Comparison of ENCODE assay signal across 11 cellular contexts in genomic region chr4:54998991-54999390, GRCh38.
DNase-seq lines count a peak whose midpoint lies in the region; TF ChIP-seq lines count a peak whose summit lies in the region.
"Had no signal": no experiment of that assay in that cellular context is flagged by ENCODE, and none has a peak within 500 bp of the region (broad histone marks: within the 10 kb centered on the region; RNA-seq: fewer than 3 reads in every experiment).

No MANE protein-coding gene starts in this region.

- no peak overlapping the region for H3K27ac Mint-ChIP-seq in T-helper 2 cell treated with Interferon-gamma antibody and Interleukin-4, amounts not matched to agents 5 μg/mL and 100 μg/mL, for 36 hours

- no peaks in the 10 kb centered on the region for H3K4me1 ChIP-seq in ovary (ENCODE audit: insufficient read depth)

- DNase-seq in EH (ENCODE audit: low read depth) (peak; percentile 4), foreskin fibroblast (peak; percentile 9 to 63), ovary (no peak), mucosa of gallbladder (ENCODE audit: low spot score) (no peak), KBM-7 (no peak)
- no peak for DNase-seq in T-helper 2 cell treated with Interferon-gamma antibody and Interleukin-4, amounts not matched to agents 5 μg/mL and 100 μg/mL, for 36 hours (ENCODE audit: low spot score)
- no peak for DNase-seq in stimulated activated naive CD4-positive, alpha-beta T cell treated with Interleukin-2 at 50 U/mL for 16 hours (lab: John Stamatoyannopoulos, UW)
- DNase-seq: activated T-cell treated with anti-CD3 and anti-CD28 coated beads for 4 hours, COR-L47, NCI-H1092 had no signal

- H3K4me3 Mint-ChIP-seq in T-helper 2 cell treated with Interferon-gamma antibody and Interleukin-4, amounts not matched to agents 5 μg/mL and 100 μg/mL, for 36 hours = no peak overlapping the region

- TF ChIP-seq POLR2A in ovary (IDR thresholded peaks at IDR 0.05) = no peak

- intact Hi-C loops in ovary (cut with DNase I) = loop anchor here in 1 of 4 donors (10.0 kb wide), 1 partner anchor 326 kb away; no protein-coding TSS in a partner anchor

- no peak for TF ChIP-seq EP300 in ovary (IDR thresholded peaks at IDR 0.05)

- 0 out of 2 replicates have a peak, but pooled peaks have one; percentile 8 for TF ChIP-seq CTCF in WI38 (IDR thresholded peaks at IDR 0.05; ENCODE audit: low read depth, low read length)
- peak; percentile 16 for TF ChIP-seq CTCF in foreskin fibroblast (IDR thresholded peaks at IDR 0.05; ENCODE audit: low read depth, low read length)
- peak in 2 of 3 donors; percentile 19 to 34 for TF ChIP-seq CTCF in ovary (IDR thresholded peaks at IDR 0.05)

- H3K36me3 ChIP-seq in ovary = no peaks in the 10 kb centered on the region

- H3K27me3 Mint-ChIP-seq in T-helper 2 cell treated with Interferon-gamma antibody and Interleukin-4, amounts not matched to agents 5 μg/mL and 100 μg/mL, for 36 hours (ENCODE audit: low read depth) = peaks cover 6% of the 10 kb centered on the region

- H3K9me3 Mint-ChIP-seq in T-helper 2 cell treated with Interferon-gamma antibody and Interleukin-4, amounts not matched to agents 5 μg/mL and 100 μg/mL, for 36 hours = no peaks in the 10 kb centered on the region

- in situ Hi-C loops in KBM-7 (cut with MboI; ENCODE audit: low pct_unique_long_range_greater_than_20kb, low sequenced_read_pairs) = no loop called here

- H3K36me3 Mint-ChIP-seq in T-helper 2 cell treated with Interferon-gamma antibody and Interleukin-4, amounts not matched to agents 5 μg/mL and 100 μg/mL, for 36 hours (ENCODE audit: low read depth) = no peaks in the 10 kb centered on the region

- H3K4me3 ChIP-seq in WI38 (ENCODE audit: low read depth, low read length) (no peak overlapping the region), foreskin fibroblast (ENCODE audit: low read depth in 1 of 2, low read length in 2 of 2) (no peak overlapping the region), ovary (no peak overlapping the region)

- no peaks in the 10 kb centered on the region for H3K9me3 ChIP-seq in ovary

- H3K27me3 ChIP-seq in ovary = no peaks in the 10 kb centered on the region

- H3K4me1 Mint-ChIP-seq in T-helper 2 cell treated with Interferon-gamma antibody and Interleukin-4, amounts not matched to agents 5 μg/mL and 100 μg/mL, for 36 hours (ENCODE audit: low read depth) = no peaks in the 10 kb centered on the region

- no peak overlapping the region for H3K27ac ChIP-seq in ovary

Comparison
In these comparisons a context has a peak if more than half of its experiments do, and no peak if none do; other contexts are left out.
1. DNase-seq: peak in EH (single experiment) and foreskin fibroblast (2 of 2); none in ovary (0 of 5), mucosa of gallbladder (single experiment), T-helper 2 cell treated with Interferon-gamma antibody and Interleukin-4, amounts not matched to agents 5 μg/mL and 100 μg/mL, for 36 hours (single experiment), KBM-7 (single experiment) and stimulated activated naive CD4-positive, alpha-beta T cell treated with Interleukin-2 at 50 U/mL for 16 hours (single experiment).
2. Peak in every context shown above with its lines, with median percentiles within 50 percentile points of each other: CTCF ChIP-seq.